In genomic region chr12:26317942-26318565, GRCh38 we compare ENCODE assay signal across 1 cellular context.
TF ChIP-seq lines count a peak whose summit lies in the region.

No MANE protein-coding gene starts in this region.

TF ChIP-seq in HepG2, 621 proteins besides CTCF, POLR2A, EP300 and RAD21 (continued from another document):
- no peak for TF ChIP-seq HNF1A (IDR thresholded peaks at IDR 0.05; ENCODE audit: low read depth)
- no peak for TF ChIP-seq HNF1A (CRISPR knock-in tag; IDR thresholded peaks at IDR 0.05; ENCODE audit: borderline replicate concordance)
- no peak for TF ChIP-seq HDAC6 (IDR thresholded peaks at IDR 0.05; ENCODE audit: low read depth, low read length)
- no peak for TF ChIP-seq ZNF557 (CRISPR knock-in tag; IDR thresholded peaks at IDR 0.05)
- TF ChIP-seq NRL (CRISPR knock-in tag; IDR thresholded peaks at IDR 0.05; ENCODE audit: borderline replicate concordance), result no peak
- no peak for TF ChIP-seq NR2F6 (IDR thresholded peaks at IDR 0.05)
- no peak for TF ChIP-seq NR2F6 (CRISPR knock-in tag; IDR thresholded peaks at IDR 0.05)
- TF ChIP-seq AHR (CRISPR knock-in tag; IDR thresholded peaks at IDR 0.05), result no peak
- TF ChIP-seq ZNF10 (CRISPR knock-in tag; IDR thresholded peaks at IDR 0.05; ENCODE audit: borderline replicate concordance, low read depth), result no peak
- no peak for TF ChIP-seq PRDM15 (CRISPR knock-in tag; IDR thresholded peaks at IDR 0.05)
